ENCODE assay signal across 12 cellular contexts in genomic region chr3:50587373-50587772, GRCh38. TPM values are rescaled to one million over a fixed set of nuclear protein-coding genes. Genes with fewer than 3 reads are reported as not detected.
A peak's percentile ranks its signal among the peaks of the same experiment; 100 is the strongest.
DNase-seq lines count a peak whose midpoint lies in the region; ATAC-seq and TF ChIP-seq lines count a peak whose summit lies in the region.
"Had no signal": no experiment of that assay in that cellular context is flagged by ENCODE, and none has a peak within 500 bp of the region (broad histone marks: within the 10 kb centered on the region; RNA-seq: fewer than 3 reads in every experiment).

No MANE protein-coding gene starts in this region.

- peaks cover 89% of the 10 kb centered on the region for H3K4me1 ChIP-seq in left ventricle myocardium inferior

- H3K27ac Mint-ChIP-seq in activated T-helper 1 cell treated with anti-CD3 and anti-CD28 coated beads, Interleukin-12 subunit alpha, Interleukin-12 subunit beta, Interleukin-2, Interleukin-4 antibody, amounts not matched to agents 30 ng/mL and 10 ng/mL and 1 ng/mL, durations not matched to agents 14 hours and 24 hours and 36 hours: peak overlapping the region; percentile 88
- H3K27ac Mint-ChIP-seq in stimulated activated naive CD8-positive, alpha-beta T cell treated with anti-CD3 and anti-CD28 coated beads, Interleukin-15, amount 100 ng/mL, for 72 hours: peak overlapping the region; percentile 72 to 92

- H3K36me3 ChIP-seq in left ventricle myocardium inferior: no peaks in the 10 kb centered on the region

- H3K36me3 Mint-ChIP-seq in activated T-helper 1 cell treated with anti-CD3 and anti-CD28 coated beads, Interleukin-12 subunit alpha, Interleukin-12 subunit beta, Interleukin-2, Interleukin-4 antibody, amounts not matched to agents 30 ng/mL and 10 ng/mL and 1 ng/mL, durations not matched to agents 14 hours and 24 hours and 36 hours (ENCODE audit: low read depth): peaks cover 26% of the 10 kb centered on the region

- no peaks in the 10 kb centered on the region for H3K9me3 Mint-ChIP-seq in activated T-helper 1 cell treated with anti-CD3 and anti-CD28 coated beads, Interleukin-12 subunit alpha, Interleukin-12 subunit beta, Interleukin-2, Interleukin-4 antibody, amounts not matched to agents 30 ng/mL and 10 ng/mL and 1 ng/mL, durations not matched to agents 14 hours and 24 hours and 36 hours
- no peaks in the 10 kb centered on the region for H3K9me3 Mint-ChIP-seq in stimulated activated naive CD8-positive, alpha-beta T cell treated with anti-CD3 and anti-CD28 coated beads, Interleukin-15, amount 100 ng/mL, for 72 hours

- DNase-seq in Right ventricle myocardium inferior (ENCODE audit: missing footprints): no peak
- no peak for DNase-seq in cardiac septum (ENCODE audit: low spot score)
- no peak for DNase-seq in activated T-helper 1 cell treated with anti-CD3 and anti-CD28 coated beads, Interleukin-12 subunit alpha, Interleukin-12 subunit beta, Interleukin-2, Interleukin-4 antibody, amounts not matched to agents 30 ng/mL and 10 ng/mL and 1 ng/mL, durations not matched to agents 14 hours and 24 hours and 36 hours (ENCODE audit: low spot score)
- no peak for DNase-seq in left ventricle myocardium inferior
- no peak for DNase-seq in stimulated activated naive CD8-positive, alpha-beta T cell treated with anti-CD3 and anti-CD28 coated beads, Interleukin-15, amount 100 ng/mL, for 72 hours
- no peak for DNase-seq in nucleus accumbens (lab: John Stamatoyannopoulos, UW)
- no peak for DNase-seq in NCI-H1417 treated with DMSO at 0.1 percent for 48 hours (lab: John Stamatoyannopoulos, UW)
- DNase-seq in pons (ENCODE audit: low spot score): no peak
- DNase-seq: hypothalamus; mesendoderm; stimulated activated CD4-positive, alpha-beta T cell treated with anti-CD3 and anti-CD28 coated beads, Interleukin-4, amount 100 ng/mL, for 4 hours had no signal

- TF ChIP-seq CTCF in left ventricle myocardium inferior (IDR thresholded peaks at IDR 0.05; ENCODE audit: borderline replicate concordance): no peak

- peak overlapping the region; percentile 93 for H3K27ac ChIP-seq in left ventricle myocardium inferior (replicated peaks)

- H3K4me3 ChIP-seq in left ventricle myocardium inferior: no peak overlapping the region

- H3K27me3 ChIP-seq in left ventricle myocardium inferior (ENCODE audit: low read depth): no peaks in the 10 kb centered on the region

- H3K4me1 Mint-ChIP-seq in activated T-helper 1 cell treated with anti-CD3 and anti-CD28 coated beads, Interleukin-12 subunit alpha, Interleukin-12 subunit beta, Interleukin-2, Interleukin-4 antibody, amounts not matched to agents 30 ng/mL and 10 ng/mL and 1 ng/mL, durations not matched to agents 14 hours and 24 hours and 36 hours (ENCODE audit: low read depth): peaks cover 87% of the 10 kb centered on the region
- peaks cover 98% of the 10 kb centered on the region for H3K4me1 Mint-ChIP-seq in stimulated activated naive CD8-positive, alpha-beta T cell treated with anti-CD3 and anti-CD28 coated beads, Interleukin-15, amount 100 ng/mL, for 72 hours

- H3K27me3 Mint-ChIP-seq in activated T-helper 1 cell treated with anti-CD3 and anti-CD28 coated beads, Interleukin-12 subunit alpha, Interleukin-12 subunit beta, Interleukin-2, Interleukin-4 antibody, amounts not matched to agents 30 ng/mL and 10 ng/mL and 1 ng/mL, durations not matched to agents 14 hours and 24 hours and 36 hours (ENCODE audit: insufficient read depth): no peaks in the 10 kb centered on the region
- H3K27me3 Mint-ChIP-seq in stimulated activated naive CD8-positive, alpha-beta T cell treated with anti-CD3 and anti-CD28 coated beads, Interleukin-15, amount 100 ng/mL, for 72 hours: no peaks in the 10 kb centered on the region

- peak; percentile 15 for ATAC-seq in Right ventricle myocardium inferior
- no peak for ATAC-seq in stimulated activated naive CD8-positive, alpha-beta T cell treated with anti-CD3 and anti-CD28 coated beads, Interleukin-15, amount 100 ng/mL, for 72 hours
- ATAC-seq: HCT116 had no signal

- H3K9me3 ChIP-seq in left ventricle myocardium inferior (replicated peaks): no peaks in the 10 kb centered on the region

- intact Hi-C loops in Right ventricle myocardium inferior (cut with DNase I): no loop called here
- intact Hi-C loops in cardiac septum (cut with DNase I): no loop called here
- intact Hi-C loops in activated T-helper 1 cell treated with anti-CD3 and anti-CD28 coated beads, Interleukin-12 subunit alpha, Interleukin-12 subunit beta, Interleukin-2, Interleukin-4 antibody, amounts not matched to agents 30 ng/mL and 10 ng/mL and 1 ng/mL, durations not matched to agents 14 hours and 24 hours and 36 hours (cut with micrococcal nuclease): no loop called here
- intact Hi-C loops in left ventricle myocardium inferior (cut with micrococcal nuclease): no loop called here

- peak overlapping the region; percentile 38 for H3K4me3 Mint-ChIP-seq in activated T-helper 1 cell treated with anti-CD3 and anti-CD28 coated beads, Interleukin-12 subunit alpha, Interleukin-12 subunit beta, Interleukin-2, Interleukin-4 antibody, amounts not matched to agents 30 ng/mL and 10 ng/mL and 1 ng/mL, durations not matched to agents 14 hours and 24 hours and 36 hours
- H3K4me3 Mint-ChIP-seq in stimulated activated naive CD8-positive, alpha-beta T cell treated with anti-CD3 and anti-CD28 coated beads, Interleukin-15, amount 100 ng/mL, for 72 hours: peak overlapping the region; percentile 53 to 56

RNA-seq across cellular contexts. Expression of gene HEMK1, which starts 18.1 kb away (rescaled TPM):
- total RNA-seq in Right ventricle myocardium inferior: 14.0 TPM
- 14.4 TPM for total RNA-seq in cardiac septum
- total RNA-seq in activated T-helper 1 cell treated with anti-CD3 and anti-CD28 coated beads, Interleukin-12 subunit alpha, Interleukin-12 subunit beta, Interleukin-2, Interleukin-4 antibody, amounts not matched to agents 30 ng/mL and 10 ng/mL and 1 ng/mL, durations not matched to agents 14 hours and 24 hours and 36 hours: 54.1 and 58.0 TPM in 2 replicates
- 16.1 TPM for total RNA-seq in left ventricle myocardium inferior

RNA-seq across cellular contexts. Expression of gene C3orf18, which starts 19.8 kb away (rescaled TPM):
- total RNA-seq in Right ventricle myocardium inferior: 48.4 TPM
- total RNA-seq in cardiac septum: 35.7 TPM
- 21.5 and 21.9 TPM in 2 replicates for total RNA-seq in activated T-helper 1 cell treated with anti-CD3 and anti-CD28 coated beads, Interleukin-12 subunit alpha, Interleukin-12 subunit beta, Interleukin-2, Interleukin-4 antibody, amounts not matched to agents 30 ng/mL and 10 ng/mL and 1 ng/mL, durations not matched to agents 14 hours and 24 hours and 36 hours
- 57.2 TPM for total RNA-seq in left ventricle myocardium inferior

RNA-seq across cellular contexts. Expression of gene CISH, which starts 24.2 kb away (rescaled TPM):
- 13.2 TPM for total RNA-seq in Right ventricle myocardium inferior
- total RNA-seq in cardiac septum: 21.1 TPM
- total RNA-seq in activated T-helper 1 cell treated with anti-CD3 and anti-CD28 coated beads, Interleukin-12 subunit alpha, Interleukin-12 subunit beta, Interleukin-2, Interleukin-4 antibody, amounts not matched to agents 30 ng/mL and 10 ng/mL and 1 ng/mL, durations not matched to agents 14 hours and 24 hours and 36 hours: 334 and 341 TPM in 2 replicates
- 16.6 TPM for total RNA-seq in left ventricle myocardium inferior

RNA-seq across cellular contexts. Expression of gene MAPKAPK3, which starts 29.6 kb away (rescaled TPM):
- total RNA-seq in Right ventricle myocardium inferior (412 TPM), cardiac septum (266 TPM), left ventricle myocardium inferior (359 TPM)
- 191 and 201 TPM in 2 replicates for total RNA-seq in activated T-helper 1 cell treated with anti-CD3 and anti-CD28 coated beads, Interleukin-12 subunit alpha, Interleukin-12 subunit beta, Interleukin-2, Interleukin-4 antibody, amounts not matched to agents 30 ng/mL and 10 ng/mL and 1 ng/mL, durations not matched to agents 14 hours and 24 hours and 36 hours

Comparison
In these comparisons a context has a peak if more than half of its experiments do, and no peak if none do; other contexts are left out.
1. RNA of gene CISH, which starts 24.2 kb away (total RNA-seq): 334 to 341 TPM in activated T-helper 1 cell treated with anti-CD3 and anti-CD28 coated beads, Interleukin-12 subunit alpha, Interleukin-12 subunit beta, Interleukin-2, Interleukin-4 antibody, amounts not matched to agents 30 ng/mL and 10 ng/mL and 1 ng/mL, durations not matched to agents 14 hours and 24 hours and 36 hours; 21.1 TPM in cardiac septum (single experiment), 16.6 TPM in left ventricle myocardium inferior (single experiment) and 13.2 TPM in Right ventricle myocardium inferior (single experiment); every median in the first group is over 10 times any median in the second.